In genomic region chr20:45316150-45317080, GRCh38 we compare ENCODE assay signal across 1 cellular context.
TF ChIP-seq lines count a peak whose summit lies in the region.

No MANE protein-coding gene starts in this region.

TF ChIP-seq in endothelial cell of umbilical vein, 7 proteins besides CTCF, POLR2A, EP300 and RAD21:
- TF ChIP-seq EZH2 (IDR thresholded peaks at IDR 0.05; ENCODE audit: borderline replicate concordance, low read depth, low read length, severe bottlenecking) (peak; percentile 54), GATA2 (IDR thresholded peaks at IDR 0.05; ENCODE audit: insufficient read depth, insufficient read length, low read depth, low read length) (no peak)
